Comparison of ENCODE assay signal across 18 cellular contexts in genomic region chr5:159132429-159133040, GRCh38. TPM values are rescaled to one million over a fixed set of nuclear protein-coding genes. Genes with fewer than 3 reads are reported as not detected.
DNase-seq lines count a peak whose midpoint lies in the region; ATAC-seq, FAIRE-seq and TF ChIP-seq lines count a peak whose summit lies in the region.
"Had no signal": no experiment of that assay in that cellular context is flagged by ENCODE, and none has a peak within 500 bp of the region (broad histone marks: within the 10 kb centered on the region; RNA-seq: fewer than 3 reads in every experiment).

No MANE protein-coding gene starts in this region.

- no peak for FAIRE-seq in K562 (lab: Jason Lieb, UNC)

- H3K9ac ChIP-seq in K562 (ENCODE audit: insufficient read depth in 1 of 2, low read depth in 2 of 2, low read length in 2 of 2) = no peak overlapping the region
- H3K9ac ChIP-seq in mesenchymal stem cell (ENCODE audit: low read length) = peak overlapping the region; percentile 90

- H3K4me3 ChIP-seq in ACC112 (ENCODE audit: low read depth, low read length) = peak overlapping the region; percentile 49
- H3K4me3 ChIP-seq in K562 = no peak overlapping the region
- H3K4me3 ChIP-seq in mesenchymal stem cell (ENCODE audit: insufficient read depth in 1 of 2, low read depth in 1 of 2, low read length in 2 of 2) = peak overlapping the region in 1 of 2 experiments; percentile 53
- H3K4me3 ChIP-seq in SJCRH30 = no peak overlapping the region
- H3K4me3 ChIP-seq in tibial nerve = peak overlapping the region in 1 of 4 donors; percentile 24
- H3K4me3 ChIP-seq: esophagus muscularis mucosa had no signal

- CTCF ChIA-PET in K562 (lab: Yijun Ruan, JAX; ENCODE audit: low intra/inter-chr PET ratio) = interaction anchor here (0.6 to 1.6 kb wide), 2 partner anchors 437 to 1059 kb away, joined by 3 to 17 read pairs; no protein-coding TSS in a partner anchor

- no peak for TF ChIP-seq EP300 in K562 (IDR thresholded peaks at IDR 0.05; ENCODE audit: low read length)
- TF ChIP-seq EP300 in tibial nerve (IDR thresholded peaks at IDR 0.05) = no peak

- no peak overlapping the region for H4K91ac ChIP-seq in mesenchymal stem cell (ENCODE audit: low read length)

- POLR2A ChIA-PET in K562 (lab: Yijun Ruan, JAX) = interaction anchor here (1.0 to 1.1 kb wide), 2 partner anchors 12 to 13 kb away, joined by 3 to 5 read pairs; no protein-coding TSS in a partner anchor

- H3K4ac ChIP-seq in mesenchymal stem cell (ENCODE audit: low read depth in 1 of 2, low read length in 2 of 2) = no peak overlapping the region

- peak overlapping the region; percentile 57 for H2BK5ac ChIP-seq in mesenchymal stem cell (ENCODE audit: low read depth, low read length, poor library complexity, severe bottlenecking)

- H3K27ac ChIP-seq in ACC112 (ENCODE audit: low read depth, low read length) (peak overlapping the region; percentile 63), K562 (ENCODE audit: extremely low read depth, low read depth, low read length) (no peak overlapping the region), mesenchymal stem cell (ENCODE audit: low read length, poor library complexity, severe bottlenecking) (no peak overlapping the region), SJCRH30 (no peak overlapping the region), tibial nerve (no peak overlapping the region)
- H3K27ac ChIP-seq: esophagus muscularis mucosa had no signal

- BruUV-seq in K562 (replicated peaks; lab: Mats Ljungman, UMichigan) = no TSS peak

- no peaks in the 10 kb centered on the region for H3K9me1 ChIP-seq in K562 (ENCODE audit: control insufficient read depth, insufficient read depth, low read length)

- H2AFZ ChIP-seq in ACC112 (ENCODE audit: low read length, unreplicated experiment) (peak overlapping the region; percentile 69), K562 (ENCODE audit: low read depth, low read length) (peak overlapping the region; percentile 64; the same call in 1 of the 2 replicates), mesenchymal stem cell (ENCODE audit: low read depth, low read length) (no peak overlapping the region)

- H4K8ac ChIP-seq in mesenchymal stem cell (ENCODE audit: low read length) = no peak overlapping the region

- H2BK15ac ChIP-seq in mesenchymal stem cell (ENCODE audit: low read depth, poor library complexity, severe bottlenecking) = no peak overlapping the region

- DNase-seq in M059J (ENCODE audit: low read depth) (peak; percentile 36), K562 (ENCODE audit: extremely low read depth in 1 of 4, low spot score in 3 of 4) (no peak), mesenchymal stem cell (no peak), NCI-H524 treated with DMSO at 0.1 percent for 48 hours (lab: John Stamatoyannopoulos, UW) (no peak), SJCRH30 (no peak), tibial nerve (ENCODE audit: low spot score in 2 of 2) (no peak)
- DNase-seq: activated CD4-positive, alpha-beta T cell treated with anti-CD3 and anti-CD28 coated beads for 36 hours; activated naive CD4-positive, alpha-beta T cell treated with anti-CD3 and anti-CD28 coated beads, Interleukin-2, amount 50 U/mL, for 16 hours; effector memory CD4-positive, alpha-beta T cell; occipital lobe; SIG-M5; stimulated activated naive CD8-positive, alpha-beta T cell treated with anti-CD3 and anti-CD28 coated beads, Interleukin-15, amount 100 ng/mL, for 72 hours had no signal

- no peaks in the 10 kb centered on the region for H3K9me3 ChIP-seq in K562 (replicated peaks; ENCODE audit: control insufficient read depth, insufficient read depth, low read depth, low read length)
- H3K9me3 ChIP-seq in mesenchymal stem cell (ENCODE audit: control insufficient read depth, low read length) = no peaks in the 10 kb centered on the region
- no peaks in the 10 kb centered on the region for H3K9me3 ChIP-seq in SJCRH30 (replicated peaks)
- H3K9me3 ChIP-seq in tibial nerve = no peaks in the 10 kb centered on the region
- H3K9me3 ChIP-seq: esophagus muscularis mucosa had no signal

- no peak overlapping the region for H3K23ac ChIP-seq in mesenchymal stem cell (ENCODE audit: low read length in 2 of 2)

- no peak overlapping the region for H2BK12ac ChIP-seq in mesenchymal stem cell (ENCODE audit: low read length in 2 of 2)

- ATAC-seq in K562 (no peak), HG03097 (IDR thresholded peaks at IDR 0.05; ENCODE audit: low FRiP score, unreplicated experiment) (no peak)
- ATAC-seq: activated CD4-positive, alpha-beta T cell treated with anti-CD3 and anti-CD28 coated beads for 36 hours had no signal

- 35% methylated on average over 5 of the region's 5 CpGs for WGBS in K562 (ENCODE audit: insufficient coverage, low coverage, missing lambda C conversion rate)
- WGBS in mesenchymal stem cell = 18% methylated on average over 2 of the region's 5 CpGs
- 55 to 58% methylated on average over 5 of the region's 5 CpGs for WGBS in tibial nerve, 2 donors

- no peaks in the 10 kb centered on the region for H4K20me1 ChIP-seq in K562 (replicated peaks; ENCODE audit: control insufficient read depth, insufficient read depth, low read length)

- H3K18ac ChIP-seq in mesenchymal stem cell (ENCODE audit: low read depth in 1 of 2, low read length in 2 of 2) = no peak overlapping the region

- no peak overlapping the region for H3K14ac ChIP-seq in mesenchymal stem cell (ENCODE audit: low read length in 2 of 2)

- no peaks in the 10 kb centered on the region for H3K36me3 ChIP-seq in ACC112 (ENCODE audit: insufficient read depth, low read length)
- no peaks in the 10 kb centered on the region for H3K36me3 ChIP-seq in K562 (ENCODE audit: control insufficient read depth, insufficient read depth, low read length)
- no peaks in the 10 kb centered on the region for H3K36me3 ChIP-seq in mesenchymal stem cell (ENCODE audit: control insufficient read depth in 1 of 2, insufficient read depth in 2 of 2, low read depth in 1 of 2, low read length in 2 of 2)
- H3K36me3 ChIP-seq in SJCRH30 = no peaks in the 10 kb centered on the region
- H3K36me3 ChIP-seq in tibial nerve = no peaks in the 10 kb centered on the region
- H3K36me3 ChIP-seq: esophagus muscularis mucosa had no signal

- no peak for TF ChIP-seq RAD21 in K562 (CRISPR knock-in tag; conservative IDR thresholded peaks at IDR 0.05 in 1 of 2, IDR thresholded peaks at IDR 0.05 in 1 of 2)

- TF ChIP-seq CTCF in K562 (IDR thresholded peaks at IDR 0.05 in 2 of 3, conservative IDR thresholded peaks at IDR 0.05 in 1 of 3; ENCODE audit: insufficient read depth in 2 of 3, low read depth in 1 of 3, low read length in 3 of 3) = no peak
- TF ChIP-seq CTCF in tibial nerve (IDR thresholded peaks at IDR 0.05) = no peak

- peaks cover 25% of the 10 kb centered on the region for H3K4me1 ChIP-seq in ACC112 (ENCODE audit: control insufficient read depth, insufficient read depth, low read length, unreplicated experiment)
- H3K4me1 ChIP-seq in K562 (replicated peaks in 1 of 2; ENCODE audit: control insufficient read depth in 2 of 2, insufficient read depth in 2 of 2, low read length in 2 of 2) = peaks cover 0 to 6% of the 10 kb centered on the region in 2 experiments; a peak in 3 of 5 replicates
- peaks cover 4% of the 10 kb centered on the region for H3K4me1 ChIP-seq in mesenchymal stem cell (ENCODE audit: control insufficient read depth, insufficient read depth, low read depth, low read length)
- H3K4me1 ChIP-seq in SJCRH30 = peaks cover 5% of the 10 kb centered on the region; the same call in 1 of the 2 replicates
- H3K4me1 ChIP-seq in tibial nerve = peaks cover 0 to 11% (median 0%) of the 10 kb centered on the region in 4 donors

- H2BK120ac ChIP-seq in mesenchymal stem cell (ENCODE audit: low read depth, low read length) = no peak overlapping the region

- H3K79me2 ChIP-seq in ACC112 (ENCODE audit: control insufficient read depth, insufficient read depth, low read length, unreplicated experiment) (no peaks in the 10 kb centered on the region), K562 (ENCODE audit: control insufficient read depth, insufficient read depth, low read length) (no peaks in the 10 kb centered on the region)

- H3K27me3 ChIP-seq in ACC112 (ENCODE audit: insufficient read depth, low read length) (no peaks in the 10 kb centered on the region), K562 (ENCODE audit: control insufficient read depth in 2 of 2, insufficient read depth in 2 of 2, low read length in 2 of 2) (peaks cover 0 to 8% of the 10 kb centered on the region in 2 experiments; a peak in 4 of 5 replicates), mesenchymal stem cell (ENCODE audit: control insufficient read depth in 1 of 2, insufficient read depth in 1 of 2, low read length in 2 of 2) (peaks cover 0 to 3% of the 10 kb centered on the region in 2 experiments), SJCRH30 (no peaks in the 10 kb centered on the region), tibial nerve (peaks cover 0 to 9% of the 10 kb centered on the region in 2 donors)

- no peak for TF ChIP-seq POLR2A in K562 (conservative IDR thresholded peaks at IDR 0.05)
- TF ChIP-seq POLR2A in tibial nerve (IDR thresholded peaks at IDR 0.05) = no peak

- intact Hi-C loops in K562 (cut with micrococcal nuclease) = loop anchor here (1.0 to 2.0 kb wide), 4 partner anchors 26 to 1057 kb away; no protein-coding TSS in a partner anchor

- H3K79me1 ChIP-seq in mesenchymal stem cell (replicated peaks; ENCODE audit: low read length, poor library complexity, severe bottlenecking) = no peaks in the 10 kb centered on the region

- no peak overlapping the region for H2AK5ac ChIP-seq in mesenchymal stem cell (ENCODE audit: low read length, severe bottlenecking)

- in situ Hi-C loops in K562 (cut with MboI) = loop anchor here (10.0 kb wide), 1 partner anchor 958 kb away; no protein-coding TSS in a partner anchor

- no peak overlapping the region for H3K4me2 ChIP-seq in K562 (ENCODE audit: insufficient read depth, low read length)
- H3K4me2 ChIP-seq in mesenchymal stem cell (ENCODE audit: low read length, poor library complexity, severe bottlenecking) = no peak overlapping the region

RNA-seq across cellular contexts. Expression of gene EBF1, which starts 32.8 kb away (rescaled TPM):
- total RNA-seq in M059J (2014; rRNA removed; shearing (Covaris generic)) = 1.5 and 5.4 TPM in 2 replicates
- total RNA-seq in K562 (2011; cell fraction: chromatin; rRNA removed; ENCODE audit: low replicate concordance) = 0.37 and 1.5 TPM in 2 replicates
- total RNA-seq in K562 (2011; cell fraction: nucleolus; rRNA removed) = 0.17 and 0.26 TPM in 2 replicates
- total RNA-seq in K562 (2011; cell fraction: nucleoplasm; rRNA removed) = 0.38 and 0.44 TPM in 2 replicates
- total RNA-seq in K562 (2014; rRNA removed) = 0.16 and 0.36 TPM in 2 replicates
- not detected in 2 replicates for total RNA-seq in K562 (2014; rRNA removed; fragmentation: Illumina TruSeq; extraction: Trizol)
- total RNA-seq in K562 (2015; rRNA removed; fragmentation: Illumina TruSeq; extraction: Trizol) = not detected in 2 replicates
- total RNA-seq in K562 (2021) = 0.07 and 0.24 TPM in 2 replicates
- 0.07 TPM in 1 of 2 replicates, not detected in the other for polyA plus RNA-seq in K562 (2011; rRNA removed)
- not detected in 2 replicates for polyA plus RNA-seq in K562 (2011; cell fraction: cytosol; rRNA removed)
- 0.23 TPM in 1 of 2 replicates, not detected in the other for polyA plus RNA-seq in K562 (2011; cell fraction: nucleus; rRNA removed)
- 0.03 TPM in 2 replicates for polyA plus RNA-seq in K562 (2012)
- 0.12 TPM in 1 of 2 replicates, not detected in the other for polyA plus RNA-seq in K562 (2014; fragmentation: Illumina TruSeq; extraction: Trizol)
- polyA plus RNA-seq in K562 (2014; fragmentation: Nextera tagmentation; extraction: Ambion mirVana) = under 1 TPM in 1 of 2 experiments, not detected in 1; 0.13 TPM
- polyA plus RNA-seq in K562 (2014; rRNA removed) = 0.42 TPM in 1 of 2 replicates, not detected in the other
- polyA minus RNA-seq in K562 (2011; rRNA and poly(A)+ RNA removed) = not detected in 2 replicates
- not detected in 2 replicates for polyA minus RNA-seq in K562 (2011; cell fraction: cytosol; rRNA and poly(A)+ RNA removed)
- polyA minus RNA-seq in K562 (2011; cell fraction: nucleus; rRNA and poly(A)+ RNA removed) = 0.27 and 1.2 TPM in 2 replicates
- 2.7 TPM for polyA plus RNA-seq in mesenchymal stem cell (2013, experiment 1 of 2)
- polyA plus RNA-seq in mesenchymal stem cell (2013, experiment 2 of 2) = 2.5 TPM
- total RNA-seq in SJCRH30 (2014; rRNA removed; shearing (Covaris generic)) = 11.9 and 12.5 TPM in 2 replicates
- 10 to 100 TPM; 47.4 to 76.5 (median 53.9) TPM for total RNA-seq in tibial nerve
- total RNA-seq: G401, HT-29 had no signal
- polyA plus RNA-seq: naive thymus-derived CD4-positive, alpha-beta T cell had no signal
